Comparison of ENCODE assay signal across 10 cellular contexts in genomic region chr20:32050851-32051556, GRCh38. TPM values are rescaled to one million over a fixed set of nuclear protein-coding genes. Genes with fewer than 3 reads are reported as not detected.
A peak's percentile ranks its signal among the peaks of the same experiment; 100 is the strongest.
DNase-seq lines count a peak whose midpoint lies in the region; ATAC-seq and TF ChIP-seq lines count a peak whose summit lies in the region.
"Had no signal": no experiment of that assay in that cellular context is flagged by ENCODE, and none has a peak within 500 bp of the region (broad histone marks: within the 10 kb centered on the region; RNA-seq: fewer than 3 reads in every experiment).

No MANE protein-coding gene starts in this region.

- POLR2A ChIA-PET in PC-3 (lab: Charles Lee; ENCODE audit: unreplicated experiment): no interaction called here

- no peak for DNase-seq in MM.1S
- no peak for DNase-seq in chondrocyte (ENCODE audit: low spot score)
- DNase-seq in mesendoderm: peak; percentile 33
- DNase-seq in PC-3: no peak
- DNase-seq in NCI-H2227 (lab: John Stamatoyannopoulos, UW; ENCODE audit: unreplicated experiment): no peak
- DNase-seq in NCI-H1930 (lab: John Stamatoyannopoulos, UW): no peak
- DNase-seq: COR-L47 had no signal

- intact Hi-C loops in PC-3 (cut with micrococcal nuclease): no loop called here

- H3K79me2 ChIP-seq in MM.1S (ENCODE audit: low read length): no peaks in the 10 kb centered on the region
- no peaks in the 10 kb centered on the region for H3K79me2 ChIP-seq in mesendoderm (ENCODE audit: control insufficient read depth, insufficient read depth, low read length)
- H3K79me2 ChIP-seq in PC-3 (ENCODE audit: low read length): no peaks in the 10 kb centered on the region

- H3K27me3 ChIP-seq in BLaER1 (peaks cover 21% of the 10 kb centered on the region), MM.1S (replicated peaks; ENCODE audit: insufficient read depth, low read length) (peaks cover 67% of the 10 kb centered on the region), mesendoderm (ENCODE audit: insufficient read depth, low read length, poor library complexity) (peaks cover 17% of the 10 kb centered on the region), PC-3 (ENCODE audit: low read length) (peaks cover 66% of the 10 kb centered on the region)

- H2AFZ ChIP-seq in MM.1S (ENCODE audit: low read length) (no peak overlapping the region), PC-3 (ENCODE audit: low read length) (no peak overlapping the region)

- no peak overlapping the region for H4K8ac ChIP-seq in mesendoderm (ENCODE audit: low read depth, low read length)

- no peak overlapping the region for H3K18ac ChIP-seq in mesendoderm (ENCODE audit: low read length)

- BruUV-seq in PC-3 (replicated peaks; lab: Mats Ljungman, UMichigan): no TSS peak

- H3K4ac ChIP-seq in mesendoderm (ENCODE audit: low read depth, low read length): no peak overlapping the region

- H3K4me3 ChIP-seq in BLaER1: peak overlapping the region; percentile 68
- H3K4me3 ChIP-seq in MM.1S (ENCODE audit: low read length): no peak overlapping the region
- H3K4me3 ChIP-seq in mesendoderm (ENCODE audit: low read length): no peak overlapping the region
- H3K4me3 ChIP-seq in PC-3 (ENCODE audit: low read length): no peak overlapping the region
- H3K4me3 ChIP-seq: thyroid gland had no signal

- peaks cover 11% of the 10 kb centered on the region for H3K4me1 Mint-ChIP-seq in chondrocyte (ENCODE audit: low read depth)

- ATAC-seq in PC-3 (no peak), HG03045 (IDR thresholded peaks at IDR 0.05; ENCODE audit: unreplicated experiment) (no peak)

- H4K20me1 ChIP-seq in BLaER1: no peaks in the 10 kb centered on the region
- no peaks in the 10 kb centered on the region for H4K20me1 ChIP-seq in MM.1S (ENCODE audit: insufficient read depth, low read length)
- no peaks in the 10 kb centered on the region for H4K20me1 ChIP-seq in PC-3 (ENCODE audit: low read length)

- CTCF ChIA-PET in PC-3 (lab: Charles Lee): no interaction called here

- peaks cover 37% of the 10 kb centered on the region for H3K4me1 ChIP-seq in BLaER1
- H3K4me1 ChIP-seq in MM.1S (ENCODE audit: low read length): peaks cover 7% of the 10 kb centered on the region; the same call in 1 of the 2 replicates
- H3K4me1 ChIP-seq in mesendoderm (ENCODE audit: control insufficient read depth, low read depth, low read length): no peaks in the 10 kb centered on the region
- no peaks in the 10 kb centered on the region for H3K4me1 ChIP-seq in PC-3 (ENCODE audit: insufficient read depth, low read length)

- H3K79me1 ChIP-seq in mesendoderm (ENCODE audit: low read length): no peaks in the 10 kb centered on the region

- H3K36me3 Mint-ChIP-seq in chondrocyte (ENCODE audit: low read depth): peaks cover 4% of the 10 kb centered on the region

- no peak overlapping the region for H4K5ac ChIP-seq in mesendoderm (ENCODE audit: low read length)

- no CpG with 5 or more reads among the region's 17 CpGs for WGBS in mesendoderm (ENCODE audit: extremely low coverage, insufficient coverage, low lambda C conversion rate)

- no peak overlapping the region for H2BK5ac ChIP-seq in mesendoderm (ENCODE audit: low read length)

- H3F3A ChIP-seq in MM.1S (ENCODE audit: insufficient read depth, low read length): no peaks in the 10 kb centered on the region
- H3F3A ChIP-seq in PC-3 (ENCODE audit: low read length, unreplicated experiment): no peaks in the 10 kb centered on the region

- H3K36me3 ChIP-seq in BLaER1 (no peaks in the 10 kb centered on the region), MM.1S (replicated peaks; ENCODE audit: insufficient read depth, low read length) (no peaks in the 10 kb centered on the region), mesendoderm (ENCODE audit: control insufficient read depth, insufficient read depth, low read length) (no peaks in the 10 kb centered on the region), PC-3 (ENCODE audit: low read depth, low read length) (no peaks in the 10 kb centered on the region)
- H3K36me3 ChIP-seq: thyroid gland had no signal

- H3K27ac ChIP-seq in BLaER1: no peak overlapping the region
- H3K27ac ChIP-seq in MM.1S (ENCODE audit: low read length): no peak overlapping the region
- no peak overlapping the region for H3K27ac ChIP-seq in mesendoderm (ENCODE audit: low read depth, low read length)
- no peak overlapping the region for H3K27ac ChIP-seq in PC-3 (ENCODE audit: low read length)
- H3K27ac ChIP-seq: thyroid gland had no signal

- H3K56ac ChIP-seq in mesendoderm (ENCODE audit: low read length): peak overlapping the region; percentile 25

- H3K4me2 ChIP-seq in BLaER1 (peak overlapping the region; percentile 84), MM.1S (ENCODE audit: low read depth, low read length) (peak overlapping the region; percentile 78), mesendoderm (ENCODE audit: low read length) (peak overlapping the region; percentile 36), PC-3 (ENCODE audit: low read length) (no peak overlapping the region)

- H2BK15ac ChIP-seq in mesendoderm (replicated peaks; ENCODE audit: low read depth): no peak overlapping the region

- peak overlapping the region; percentile 22 for H3K27ac Mint-ChIP-seq in chondrocyte (ENCODE audit: unreplicated experiment)

- peaks cover 67% of the 10 kb centered on the region for H3K27me3 Mint-ChIP-seq in chondrocyte (ENCODE audit: low read depth)

- no peaks in the 10 kb centered on the region for H3K9me3 ChIP-seq in BLaER1
- H3K9me3 ChIP-seq in MM.1S (replicated peaks; ENCODE audit: insufficient read depth, low read length): no peaks in the 10 kb centered on the region
- H3K9me3 ChIP-seq in PC-3 (ENCODE audit: low read length): no peaks in the 10 kb centered on the region
- H3K9me3 ChIP-seq: thyroid gland had no signal

- H2AK5ac ChIP-seq in mesendoderm (ENCODE audit: low read length): no peak overlapping the region

- H3K23ac ChIP-seq in mesendoderm (ENCODE audit: low read length): no peak overlapping the region

- H3K9ac ChIP-seq in BLaER1 (no peak overlapping the region), MM.1S (ENCODE audit: low read length) (no peak overlapping the region), mesendoderm (ENCODE audit: low read length) (peak overlapping the region; percentile 19), PC-3 (ENCODE audit: low read length) (no peak overlapping the region)

- H3K9me2 ChIP-seq in MM.1S (replicated peaks; ENCODE audit: insufficient read depth, low read length) (no peaks in the 10 kb centered on the region), PC-3 (replicated peaks; ENCODE audit: low read length) (no peaks in the 10 kb centered on the region)

- H2BK120ac ChIP-seq in mesendoderm (ENCODE audit: low read depth, low read length): no peak overlapping the region

- H3K9me3 Mint-ChIP-seq in chondrocyte (ENCODE audit: low read depth): no peaks in the 10 kb centered on the region

- TF ChIP-seq CTCF in MM.1S (IDR thresholded peaks at IDR 0.05; ENCODE audit: low read length) (no peak), chondrocyte (IDR thresholded peaks at IDR 0.05) (no peak), PC-3 (conservative IDR thresholded peaks at IDR 0.05; ENCODE audit: low read depth, low read length) (no peak)

- no peak overlapping the region for H3K4me3 Mint-ChIP-seq in chondrocyte (ENCODE audit: unreplicated experiment)

RNA-seq across cellular contexts. Expression of gene HCK, which starts 1.0 kb away (rescaled TPM):
- total RNA-seq in chondrocyte: not detected in 3 replicates
- 0.07 TPM for polyA plus RNA-seq in mesendoderm (2013, experiment 1 of 2)
- polyA plus RNA-seq in mesendoderm (2013, experiment 2 of 2): 0.15 TPM
- not detected in 2 replicates for total RNA-seq in PC-3 (2014; rRNA removed)

RNA-seq across cellular contexts. Expression of gene CCM2L, which starts 40.8 kb away (rescaled TPM):
- not detected in 3 replicates for total RNA-seq in chondrocyte
- polyA plus RNA-seq in mesendoderm (2013, experiment 1 of 2): 1.4 TPM
- 1.3 TPM for polyA plus RNA-seq in mesendoderm (2013, experiment 2 of 2)
- total RNA-seq in PC-3 (2014; rRNA removed): not detected in 2 replicates

RNA-seq across cellular contexts. Expression of gene TM9SF4, which starts 58.5 kb away (rescaled TPM):
- 64.8 to 87.9 TPM (median 83.7 TPM) in 3 replicates for total RNA-seq in chondrocyte
- 31.3 TPM for polyA plus RNA-seq in mesendoderm (2013, experiment 1 of 2)
- polyA plus RNA-seq in mesendoderm (2013, experiment 2 of 2): 33.4 TPM
- 32.6 and 33.9 TPM in 2 replicates for total RNA-seq in PC-3 (2014; rRNA removed)
